In the genomic region with DNA sequence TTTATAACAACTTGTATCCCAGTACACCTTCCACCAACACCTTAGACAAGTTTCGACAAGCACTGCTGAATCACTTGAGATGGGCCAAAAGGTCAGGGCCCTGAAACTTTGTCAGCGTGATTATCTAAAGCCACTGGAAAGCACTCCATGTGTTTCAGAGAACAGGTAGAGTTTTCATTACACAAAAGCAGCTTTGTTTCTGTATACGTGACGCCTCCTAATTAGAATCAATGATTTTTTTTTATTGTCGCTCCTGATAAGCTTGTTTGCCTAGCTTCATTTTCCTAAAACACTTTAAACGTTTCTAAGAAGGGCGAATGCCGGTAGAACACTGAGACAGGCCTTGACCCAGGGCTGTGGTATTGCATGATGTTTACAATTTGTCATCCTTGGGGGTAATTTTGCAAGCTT, we compare ENCODE assay signal across 19 cellular contexts.
DNase-seq lines count a peak whose midpoint lies in the region; ATAC-seq, FAIRE-seq and TF ChIP-seq lines count a peak whose summit lies in the region.
"Had no signal": no experiment of that assay in that cellular context is flagged by ENCODE, and none has a peak within 500 bp of the region (broad histone marks: within the 10 kb centered on the region; RNA-seq: fewer than 3 reads in every experiment).

No MANE protein-coding gene starts in this region.

- H3K9me3 Mint-ChIP-seq in astrocyte (ENCODE audit: unreplicated experiment) (no peaks in the 10 kb centered on the region), progenitor cell of endocrine pancreas (ENCODE audit: low read depth) (peaks cover 6% of the 10 kb centered on the region)
- H3K9me3 Mint-ChIP-seq: activated B cell treated with CpG ODN at 0.5 μM for 24 hours; activated T-helper 17 cell treated with anti-CD3 and anti-CD28 coated beads, Interleukin-2, amount 50 U/mL, for 72 hours; T-cell had no signal

- no peak overlapping the region for H2BK20ac ChIP-seq in IMR-90 (ENCODE audit: low read depth, low read length)

- H2BK15ac ChIP-seq in IMR-90 (ENCODE audit: low read depth, low read length), result no peak overlapping the region

- H3K9me3 ChIP-seq in IMR-90 (ENCODE audit: control insufficient read depth, insufficient read depth, low read length) (no peaks in the 10 kb centered on the region), astrocyte (ENCODE audit: insufficient read depth, low read depth, low read length) (no peaks in the 10 kb centered on the region), right cardiac atrium (ENCODE audit: control insufficient read depth, low read length) (no peaks in the 10 kb centered on the region)
- H3K9me3 ChIP-seq: sigmoid colon, suprapubic skin had no signal

- H3K56ac ChIP-seq in IMR-90 (ENCODE audit: extremely low read depth, insufficient read depth, low read length), result no peak overlapping the region

- in situ Hi-C loops in IMR-90 (cut with MboI; ENCODE audit: low sequenced_read_pairs), result loop anchor here (25.0 kb wide), 1 partner anchor 581 kb away; the partner anchor contains the start of gene CDC37L1

- H3K36me3 ChIP-seq in IMR-90 (ENCODE audit: control insufficient read depth, insufficient read depth, low read length) (no peaks in the 10 kb centered on the region; the same call in 1 of the 2 replicates), astrocyte (ENCODE audit: insufficient read depth, low read length) (no peaks in the 10 kb centered on the region)
- H3K36me3 ChIP-seq: sigmoid colon, suprapubic skin had no signal

- TF ChIP-seq RAD21 in IMR-90 (IDR thresholded peaks at IDR 0.05; ENCODE audit: low read length), result no peak

- TF ChIP-seq POLR2A in IMR-90 (IDR thresholded peaks at IDR 0.05; ENCODE audit: low read depth, low read length), result no peak

- no peak overlapping the region for H3K27ac Mint-ChIP-seq in astrocyte (ENCODE audit: unreplicated experiment)
- peak overlapping the region; percentile 98 for H3K27ac Mint-ChIP-seq in progenitor cell of endocrine pancreas
- H3K27ac Mint-ChIP-seq: activated B cell treated with CpG ODN at 0.5 μM for 24 hours; activated T-helper 17 cell treated with anti-CD3 and anti-CD28 coated beads, Interleukin-2, amount 50 U/mL, for 72 hours; T-cell had no signal

- no peak overlapping the region for H2BK5ac ChIP-seq in IMR-90 (ENCODE audit: low read depth, low read length, poor library complexity, severe bottlenecking)

- H3K9me1 ChIP-seq in IMR-90 (ENCODE audit: insufficient read depth, low read length), result peaks cover 2% of the 10 kb centered on the region; the same call in 1 of the 2 replicates

- dilution Hi-C loops in IMR-90 (cut with HindIII; ENCODE audit: low sequenced_read_pairs, unreplicated experiment), result no loop called here

- H3K23ac ChIP-seq in IMR-90 (ENCODE audit: low read depth, low read length), result no peak overlapping the region

- CTCF ChIA-PET in IMR-90 (lab: Yijun Ruan, JAX), result no interaction called here

- no peak overlapping the region for H2BK120ac ChIP-seq in IMR-90 (ENCODE audit: low read depth, low read length)

- H4K20me1 ChIP-seq in IMR-90 (ENCODE audit: insufficient read depth, low read length) (no peaks in the 10 kb centered on the region; the same call in 1 of the 2 replicates), astrocyte (ENCODE audit: insufficient read depth, low read length) (peaks cover 15% of the 10 kb centered on the region)

- no peak overlapping the region for H3K4me2 ChIP-seq in IMR-90 (ENCODE audit: low read depth, low read length)
- H3K4me2 ChIP-seq in astrocyte (ENCODE audit: low read length), result peak overlapping the region; percentile 34

- intact Hi-C loops in IMR-90 (cut with micrococcal nuclease) (no loop called here), right cardiac atrium (cut with DNase I) (no loop called here)

- no peak overlapping the region for H4K5ac ChIP-seq in IMR-90 (ENCODE audit: low read depth, low read length)

- ATAC-seq in IMR-90 (ENCODE audit: low read depth), result no peak
- ATAC-seq in right cardiac atrium, result no peak
- no peak for ATAC-seq in GM21737 (IDR thresholded peaks at IDR 0.05; ENCODE audit: unreplicated experiment)
- ATAC-seq: activated T-helper 17 cell treated with anti-CD3 and anti-CD28 coated beads, Interleukin-2, amount 50 U/mL, for 72 hours; T-cell had no signal

- no peak overlapping the region for H4K8ac ChIP-seq in IMR-90 (ENCODE audit: low read depth in 2 of 2, low read length in 2 of 2)

- no peak overlapping the region for H2AK9ac ChIP-seq in IMR-90 (replicated peaks; ENCODE audit: low read depth, low read length, poor library complexity)

- H3K18ac ChIP-seq in IMR-90 (ENCODE audit: low read depth, low read length), result no peak overlapping the region; the same call in 1 of the 2 replicates

- H3K27ac ChIP-seq in IMR-90 (ENCODE audit: insufficient read depth, low read length) (no peak overlapping the region), astrocyte (ENCODE audit: low read depth, low read length) (peak overlapping the region; percentile 89), right cardiac atrium (ENCODE audit: low read length) (peak overlapping the region; percentile 2)
- H3K27ac ChIP-seq: suprapubic skin had no signal

- H3K4me3 ChIP-seq in IMR-90 (ENCODE audit: insufficient read depth, low read depth, low read length), result no peak overlapping the region
- H3K4me3 ChIP-seq in astrocyte (ENCODE audit: insufficient read depth, low read depth, low read length), result no peak overlapping the region
- H3K4me3 ChIP-seq in right cardiac atrium (ENCODE audit: low read length), result no peak overlapping the region
- H3K4me3 ChIP-seq: sigmoid colon, suprapubic skin had no signal

- H3K27me3 ChIP-seq in IMR-90 (ENCODE audit: control insufficient read depth, insufficient read depth, low read length), result no peaks in the 10 kb centered on the region
- H3K27me3 ChIP-seq in astrocyte (ENCODE audit: insufficient read depth, low read length), result no peaks in the 10 kb centered on the region
- H3K27me3 ChIP-seq in right cardiac atrium (ENCODE audit: control insufficient read depth, insufficient read depth), result no peaks in the 10 kb centered on the region
- H3K27me3 ChIP-seq: sigmoid colon, suprapubic skin had no signal

- H3K79me2 ChIP-seq in astrocyte (ENCODE audit: insufficient read depth, low read length), result peaks cover 89% of the 10 kb centered on the region

- H3K4me3 Mint-ChIP-seq in astrocyte (ENCODE audit: unreplicated experiment) (no peak overlapping the region), progenitor cell of endocrine pancreas (ENCODE audit: low read depth) (no peak overlapping the region)
- H3K4me3 Mint-ChIP-seq: activated B cell treated with CpG ODN at 0.5 μM for 24 hours; activated T-helper 17 cell treated with anti-CD3 and anti-CD28 coated beads, Interleukin-2, amount 50 U/mL, for 72 hours; T-cell had no signal

- POLR2A ChIA-PET in IMR-90 (lab: Charles Lee; ENCODE audit: unreplicated experiment), result no interaction called here

- no TSS peak for BruUV-seq in IMR-90 (replicated peaks; lab: Mats Ljungman, UMichigan)

- TF ChIP-seq CTCF in IMR-90 (conservative IDR thresholded peaks at IDR 0.05; ENCODE audit: low read depth, low read length), result no peak
- TF ChIP-seq CTCF in astrocyte (IDR thresholded peaks at IDR 0.05; ENCODE audit: insufficient read depth, low read depth, low read length), result no peak
- TF ChIP-seq CTCF in progenitor cell of endocrine pancreas (IDR thresholded peaks at IDR 0.05; ENCODE audit: unreplicated experiment), result no peak

- H2AFZ ChIP-seq in IMR-90 (replicated peaks; ENCODE audit: low read length, poor library complexity), result no peak overlapping the region
- H2AFZ ChIP-seq in astrocyte (ENCODE audit: low read depth, low read length), result no peak overlapping the region

- DNase-seq in IMR-90 (no peak), astrocyte (ENCODE audit: low read depth) (no peak), right cardiac atrium (no peak), progenitor cell of endocrine pancreas (ENCODE audit: low spot score, unreplicated experiment) (no peak), HUDEP-2 (lab: John Stamatoyannopoulos, UW; ENCODE audit: unreplicated experiment in 76 of 76) (no peak), anterior cingulate cortex (lab: John Stamatoyannopoulos, UW) (no peak), NOMO-1 treated with DMSO at 0.1 percent for 48 hours (lab: John Stamatoyannopoulos, UW; ENCODE audit: unreplicated experiment) (no peak)
- DNase-seq: activated B cell treated with CpG ODN at 0.5 μM for 24 hours; NCI-H2171; nucleus accumbens; RPMI8226; sigmoid colon; stimulated activated CD4-positive, alpha-beta T cell treated with anti-CD3 and anti-CD28 coated beads, Interleukin-4, amount 100 ng/mL, for 1 hour; T-cell had no signal

- peaks cover 18% of the 10 kb centered on the region for H3K4me1 ChIP-seq in IMR-90 (ENCODE audit: control insufficient read depth, insufficient read depth, low read length)
- H3K4me1 ChIP-seq in astrocyte (ENCODE audit: insufficient read depth, low read length), result peaks cover 28% of the 10 kb centered on the region
- H3K4me1 ChIP-seq in right cardiac atrium (ENCODE audit: control insufficient read depth, insufficient read depth, low read length), result peaks cover 10% of the 10 kb centered on the region

- WGBS in IMR-90 (ENCODE audit: extremely low coverage in 2 of 2, insufficient read length in 1 of 2), 2 experiments, result 100% methylated on average over 1 of the region's 8 CpGs; no CpG with 5 or more reads in 1 of the 2 experiments
- 78% methylated on average over 8 of the region's 8 CpGs for WGBS in right cardiac atrium

- H3K9ac ChIP-seq in IMR-90 (ENCODE audit: low read depth, low read length), result no peak overlapping the region
- peak overlapping the region; percentile 38 for H3K9ac ChIP-seq in astrocyte (ENCODE audit: low read length)

- H3K4me1 Mint-ChIP-seq in astrocyte (ENCODE audit: low read depth, unreplicated experiment), result peaks cover 41% of the 10 kb centered on the region
- H3K4me1 Mint-ChIP-seq in progenitor cell of endocrine pancreas (ENCODE audit: low read depth), result peaks cover 63% of the 10 kb centered on the region
- H3K4me1 Mint-ChIP-seq: activated B cell treated with CpG ODN at 0.5 μM for 24 hours; activated T-helper 17 cell treated with anti-CD3 and anti-CD28 coated beads, Interleukin-2, amount 50 U/mL, for 72 hours; T-cell had no signal

- FAIRE-seq in astrocyte (lab: Jason Lieb, UNC), result peak; percentile 23
- FAIRE-seq: colon, H54 had no signal

- H3K36me3 Mint-ChIP-seq in astrocyte (ENCODE audit: low read depth, unreplicated experiment), result peaks cover 10% of the 10 kb centered on the region
- peaks cover 10% of the 10 kb centered on the region for H3K36me3 Mint-ChIP-seq in progenitor cell of endocrine pancreas (ENCODE audit: insufficient read depth)
- H3K36me3 Mint-ChIP-seq: T-cell had no signal

- 0 out of 2 replicates have a peak overlapping the region, but pooled peaks have one; percentile 23 for H2AK5ac ChIP-seq in IMR-90 (ENCODE audit: low read depth, low read length)

- H3K4ac ChIP-seq in IMR-90 (ENCODE audit: low read depth, low read length), result no peak overlapping the region

- no peak overlapping the region for H4K91ac ChIP-seq in IMR-90 (ENCODE audit: insufficient read depth, low read depth, low read length)

- peaks cover 29 to 58% of the 10 kb centered on the region in 2 experiments for H3K79me1 ChIP-seq in IMR-90 (ENCODE audit: low read depth in 1 of 2, low read length in 2 of 2)

- H3K14ac ChIP-seq in IMR-90 (replicated peaks; ENCODE audit: low read depth, low read length), result no peak overlapping the region

- H3K27me3 Mint-ChIP-seq in astrocyte (ENCODE audit: low read depth, unreplicated experiment) (no peaks in the 10 kb centered on the region), progenitor cell of endocrine pancreas (no peaks in the 10 kb centered on the region)
- H3K27me3 Mint-ChIP-seq: activated B cell treated with CpG ODN at 0.5 μM for 24 hours had no signal
